27 cellular contexts compared by ENCODE assay signal in genomic region chr12:49033611-49034286, GRCh38. TPM values are rescaled to one million over a fixed set of nuclear protein-coding genes. Genes with fewer than 3 reads are reported as not detected.
A peak's percentile ranks its signal among the peaks of the same experiment; 100 is the strongest.
DNase-seq lines count a peak whose midpoint lies in the region; ATAC-seq and TF ChIP-seq lines count a peak whose summit lies in the region.
"Had no signal": no experiment of that assay in that cellular context is flagged by ENCODE, and none has a peak within 500 bp of the region (broad histone marks: within the 10 kb centered on the region; RNA-seq: fewer than 3 reads in every experiment).

No MANE protein-coding gene starts in this region.

- no peak overlapping the region for H3K27ac ChIP-seq in mammary epithelial cell (ENCODE audit: insufficient read depth, low read depth, low read length)
- peak overlapping the region in 57 of 59 donors; percentile 2 to 92 (median 70) for H3K27ac ChIP-seq in dorsolateral prefrontal cortex
- H3K27ac ChIP-seq in substantia nigra (ENCODE audit: low read depth, low read length, poor library complexity, severe bottlenecking): peak overlapping the region; percentile 51
- H3K27ac ChIP-seq in colonic mucosa: no peak overlapping the region
- H3K27ac ChIP-seq: foreskin keratinocyte, hepatocyte, thoracic aorta had no signal

- intact Hi-C loops in mammary epithelial cell (cut with micrococcal nuclease) (no loop called here), MCF 10A (cut with micrococcal nuclease) (no loop called here), dorsolateral prefrontal cortex (cut with DNase I) (no loop called here), natural killer cell (cut with micrococcal nuclease) (no loop called here), colonic mucosa (cut with DNase I) (no loop called here)

- H3K27me3 ChIP-seq in mammary epithelial cell (ENCODE audit: insufficient read depth, low read length) (no peaks in the 10 kb centered on the region), dorsolateral prefrontal cortex (no peaks in the 10 kb centered on the region), colonic mucosa (no peaks in the 10 kb centered on the region)
- H3K27me3 ChIP-seq: foreskin keratinocyte, hepatocyte, left lung had no signal

- 83% methylated on average over 11 of the region's 12 CpGs for WGBS in mammary epithelial cell (ENCODE audit: low coverage, missing lambda C conversion rate)

- dilution Hi-C loops in mammary epithelial cell (cut with HindIII; ENCODE audit: low sequenced_read_pairs): no loop called here

- H3K4me3 ChIP-seq in mammary epithelial cell (replicated peaks in 1 of 3; ENCODE audit: insufficient read depth in 1 of 3, low read depth in 2 of 3, low read length in 3 of 3) (no peak overlapping the region), dorsolateral prefrontal cortex (no peak overlapping the region), colonic mucosa (no peak overlapping the region)
- H3K4me3 ChIP-seq: hepatocyte, left lung, thoracic aorta had no signal

- peaks cover 7% of the 10 kb centered on the region for H3K79me2 ChIP-seq in mammary epithelial cell (ENCODE audit: insufficient read depth, low read length)
- H3K79me2 ChIP-seq: hepatocyte had no signal

- H3K9me3 ChIP-seq in mammary epithelial cell (replicated peaks; ENCODE audit: insufficient read depth, low read length) (no peaks in the 10 kb centered on the region), colonic mucosa (no peaks in the 10 kb centered on the region)
- H3K9me3 ChIP-seq: left lung, thoracic aorta had no signal

- BruUV-seq in mammary epithelial cell (replicated peaks; lab: Mats Ljungman, UMichigan) (TSS peak; percentile 4), MCF 10A (replicated peaks; lab: Mats Ljungman, UMichigan) (no TSS peak)

- H3K9ac ChIP-seq in mammary epithelial cell (ENCODE audit: insufficient read depth, low read length) (no peak overlapping the region), colonic mucosa (ENCODE audit: low read depth in 2 of 2, low read length in 2 of 2) (no peak overlapping the region)

- H3K4me3 Mint-ChIP-seq in MCF 10A (ENCODE audit: unreplicated experiment) (no peak overlapping the region), natural killer cell (no peak overlapping the region)
- H3K4me3 Mint-ChIP-seq in effector memory CD8-positive, alpha-beta T cell: no peak overlapping the region
- H3K4me3 Mint-ChIP-seq: activated CD4-positive, alpha-beta T cell treated with anti-CD3 and anti-CD28 coated beads, Interleukin-2, amount 10 ng/mL, durations not matched to agents 24 days and 14 days; activated T-cell treated with anti-CD3 and anti-CD28 coated beads, Interleukin-2, amount 50 U/mL, for 24 hours; CD4-positive, alpha-beta memory T cell; nephron; T-helper 2 cell treated with Interferon-gamma antibody and Interleukin-4, amounts not matched to agents 5 μg/mL and 100 μg/mL, for 36 hours had no signal

- no peaks in the 10 kb centered on the region for H3K4me1 ChIP-seq in mammary epithelial cell (ENCODE audit: insufficient read depth, low read length)
- H3K4me1 ChIP-seq in colonic mucosa: no peaks in the 10 kb centered on the region
- H3K4me1 ChIP-seq: foreskin keratinocyte, left lung had no signal

- H3K4me1 Mint-ChIP-seq in MCF 10A (ENCODE audit: insufficient read depth, unreplicated experiment) (no peaks in the 10 kb centered on the region), natural killer cell (peaks cover 0 to 5% of the 10 kb centered on the region in 2 donors)
- H3K4me1 Mint-ChIP-seq in effector memory CD8-positive, alpha-beta T cell (ENCODE audit: low read depth in 2 of 2): peaks cover 4 to 17% of the 10 kb centered on the region in 2 donors
- H3K4me1 Mint-ChIP-seq: activated CD4-positive, alpha-beta T cell treated with anti-CD3 and anti-CD28 coated beads, Interleukin-2, amount 10 ng/mL, durations not matched to agents 24 days and 14 days had no signal

- H3K36me3 ChIP-seq in mammary epithelial cell (ENCODE audit: insufficient read depth, low read length) (peaks cover 38% of the 10 kb centered on the region), colonic mucosa (peaks cover 11% of the 10 kb centered on the region)

- peaks cover 71% of the 10 kb centered on the region for H3K36me3 Mint-ChIP-seq in MCF 10A (ENCODE audit: insufficient read depth, unreplicated experiment)
- no peaks in the 10 kb centered on the region for H3K36me3 Mint-ChIP-seq in natural killer cell
- H3K36me3 Mint-ChIP-seq in effector memory CD8-positive, alpha-beta T cell (ENCODE audit: insufficient read depth): peaks cover 60% of the 10 kb centered on the region

- no peaks in the 10 kb centered on the region for H4K20me1 ChIP-seq in mammary epithelial cell (ENCODE audit: insufficient read depth, low read length)

- no peak for DNase-seq in mammary epithelial cell
- no peak for DNase-seq in MCF 10A (ENCODE audit: unreplicated experiment)
- DNase-seq in dorsolateral prefrontal cortex: peak in 5 of 10 donors; percentile 64 to 72 (median 69)
- DNase-seq in natural killer cell: no peak
- peak in 10 of 49 donors; percentile 10 to 66 (median 30) for DNase-seq in substantia nigra (lab: John Stamatoyannopoulos, UW)
- DNase-seq in colonic mucosa: no peak
- no peak for DNase-seq in SHP77 (lab: John Stamatoyannopoulos, UW)
- DNase-seq in effector memory CD8-positive, alpha-beta T cell: no peak
- DNase-seq: 8988T; activated CD4-positive, alpha-beta T cell treated with anti-CD3 and anti-CD28 coated beads, Interleukin-2, amount 10 ng/mL, durations not matched to agents 24 days and 14 days; activated naive CD4-positive, alpha-beta T cell; activated T-cell treated with anti-CD3 and anti-CD28 coated beads, Interleukin-2, amount 50 U/mL, for 24 hours; CD4-positive, alpha-beta memory T cell; foreskin keratinocyte; GOT3; Kasumi-1; left lung; MV-4-11; NCI-H446; NCI-H82; stimulated activated naive CD4-positive, alpha-beta T cell had no signal

- no peak overlapping the region for H2AFZ ChIP-seq in mammary epithelial cell (ENCODE audit: low read depth, low read length)
- H2AFZ ChIP-seq: hepatocyte had no signal

- TF ChIP-seq CTCF in mammary epithelial cell (conservative IDR thresholded peaks at IDR 0.05 in 1 of 2, IDR thresholded peaks at IDR 0.05 in 1 of 2; ENCODE audit: extremely low read depth in 1 of 2, insufficient read depth in 1 of 2, low read depth in 1 of 2, low read length in 2 of 2): no peak
- TF ChIP-seq CTCF in MCF 10A (IDR thresholded peaks at IDR 0.05; ENCODE audit: unreplicated experiment): no peak
- no peak for TF ChIP-seq CTCF in dorsolateral prefrontal cortex (IDR thresholded peaks at IDR 0.05 in 54 of 56, conservative IDR thresholded peaks at IDR 0.05 in 2 of 56; ENCODE audit: low read depth in 1 of 56, partially characterized antibody in 56 of 56)
- no peak for TF ChIP-seq CTCF in natural killer cell (IDR thresholded peaks at IDR 0.05)
- no peak for TF ChIP-seq CTCF in colonic mucosa (IDR thresholded peaks at IDR 0.05)

- no peak overlapping the region for H3K4me2 ChIP-seq in mammary epithelial cell (ENCODE audit: insufficient read depth, low read depth, low read length)
- H3K4me2 ChIP-seq: hepatocyte had no signal

- H3K27ac Mint-ChIP-seq in MCF 10A (ENCODE audit: low read depth, unreplicated experiment): no peak overlapping the region
- H3K27ac Mint-ChIP-seq in natural killer cell: peak overlapping the region; percentile 41 to 48
- peak overlapping the region in 1 of 2 donors; percentile 83 for H3K27ac Mint-ChIP-seq in effector memory CD8-positive, alpha-beta T cell
- H3K27ac Mint-ChIP-seq: activated CD4-positive, alpha-beta T cell treated with anti-CD3 and anti-CD28 coated beads, Interleukin-2, amount 10 ng/mL, durations not matched to agents 24 days and 14 days; activated T-cell treated with anti-CD3 and anti-CD28 coated beads, Interleukin-2, amount 50 U/mL, for 24 hours; nephron; progenitor cell of endocrine pancreas; T-helper 2 cell treated with Interferon-gamma antibody and Interleukin-4, amounts not matched to agents 5 μg/mL and 100 μg/mL, for 36 hours had no signal

- H3K27me3 Mint-ChIP-seq in MCF 10A (ENCODE audit: insufficient read depth, unreplicated experiment): no peaks in the 10 kb centered on the region
- no peaks in the 10 kb centered on the region for H3K27me3 Mint-ChIP-seq in natural killer cell (ENCODE audit: low read depth in 2 of 2)
- no peaks in the 10 kb centered on the region for H3K27me3 Mint-ChIP-seq in effector memory CD8-positive, alpha-beta T cell
- H3K27me3 Mint-ChIP-seq: activated CD4-positive, alpha-beta T cell treated with anti-CD3 and anti-CD28 coated beads, Interleukin-2, amount 10 ng/mL, durations not matched to agents 24 days and 14 days; activated T-cell treated with anti-CD3 and anti-CD28 coated beads, Interleukin-2, amount 50 U/mL, for 24 hours; CD4-positive, alpha-beta memory T cell; progenitor cell of endocrine pancreas had no signal

- POLR2A ChIA-PET in MCF 10A (lab: Yijun Ruan, JAX): interaction anchor here (0.6 to 1.4 kb wide), 3 partner anchors 12 to 14 kb away, joined by 3 to 6 read pairs (median 3); no protein-coding TSS in a partner anchor

- CTCF ChIA-PET in mammary epithelial cell (lab: Charles Lee; ENCODE audit: low non-redundant PET) (no interaction called here), MCF 10A (lab: Yijun Ruan, JAX) (interaction anchor here (1.6 kb wide), 1 partner anchor 11 kb away, joined by 5 read pairs; no protein-coding TSS in a partner anchor)

- in situ Hi-C loops in mammary epithelial cell (cut with MboI; ENCODE audit: low sequenced_read_pairs in 2 of 2): no loop called here

- no peak for ATAC-seq in natural killer cell
- ATAC-seq in effector memory CD8-positive, alpha-beta T cell (replicated peaks): no peak
- ATAC-seq: esophagus mucosa, foreskin keratinocyte, left lung had no signal

- H3K9me3 Mint-ChIP-seq in MCF 10A (ENCODE audit: unreplicated experiment) (no peaks in the 10 kb centered on the region), natural killer cell (no peaks in the 10 kb centered on the region)
- no peaks in the 10 kb centered on the region for H3K9me3 Mint-ChIP-seq in effector memory CD8-positive, alpha-beta T cell
- H3K9me3 Mint-ChIP-seq: activated CD4-positive, alpha-beta T cell treated with anti-CD3 and anti-CD28 coated beads, Interleukin-2, amount 10 ng/mL, durations not matched to agents 24 days and 14 days; activated T-cell treated with anti-CD3 and anti-CD28 coated beads, Interleukin-2, amount 50 U/mL, for 24 hours; CD4-positive, alpha-beta memory T cell; nephron; T-helper 2 cell treated with Interferon-gamma antibody and Interleukin-4, amounts not matched to agents 5 μg/mL and 100 μg/mL, for 36 hours had no signal

RNA-seq across cellular contexts. Expression of gene PRKAG1, which starts 15.2 kb away (rescaled TPM):
- total RNA-seq in mammary epithelial cell (10 to 100 TPM; 56.7 to 84.8 TPM), MCF 10A (2022) (80.3 and 84.6 TPM in 2 replicates), dorsolateral prefrontal cortex (10 to 100 TPM; 26.4 to 67.1 (median 46.4) TPM), natural killer cell (100 to 1,000 TPM in 1 of 3 donors, 10 to 100 TPM in 2; 76.4 to 100 (median 81.1) TPM), colonic mucosa (10 to 100 TPM; 49.5 to 54.8 TPM)
- polyA plus RNA-seq in mammary epithelial cell: 89.0 TPM
- polyA minus RNA-seq in mammary epithelial cell: 73.9 TPM

RNA-seq across cellular contexts. Expression of gene KMT2D, which starts 26.8 kb away (rescaled TPM):
- total RNA-seq in mammary epithelial cell: 10 to 100 TPM; 30.7 to 78.0 TPM
- 8.0 TPM for polyA plus RNA-seq in mammary epithelial cell
- 90.4 TPM for polyA minus RNA-seq in mammary epithelial cell
- 76.9 and 92.5 TPM in 2 replicates for total RNA-seq in MCF 10A (2022)
- total RNA-seq in dorsolateral prefrontal cortex: 100 to 1,000 TPM in 86 of 120 experiments, 10 to 100 TPM in 34; 76.9 to 147 (median 107) TPM
- 100 to 1,000 TPM; 164 to 186 (median 182) TPM for total RNA-seq in natural killer cell
- 10 to 100 TPM; 50.2 to 87.5 TPM for total RNA-seq in colonic mucosa

RNA-seq across cellular contexts. Expression of gene DDN, which starts 34.6 kb away (rescaled TPM):
- total RNA-seq in mammary epithelial cell: under 1 TPM; 0.33 to 0.52 TPM
- polyA plus RNA-seq in mammary epithelial cell: 0.09 TPM
- polyA minus RNA-seq in mammary epithelial cell: not detected
- 0.28 and 0.47 TPM in 2 replicates for total RNA-seq in MCF 10A (2022)
- 100 to 1,000 TPM in 112 of 120 experiments, 10 to 100 TPM in 8; 34.2 to 277 (median 160) TPM for total RNA-seq in dorsolateral prefrontal cortex
- 1 to 10 TPM; 1.1 to 3.4 (median 1.4) TPM for total RNA-seq in natural killer cell
- total RNA-seq in colonic mucosa: under 1 TPM; 0.17 to 0.21 TPM
- total RNA-seq: CD4-positive, alpha-beta memory T cell had no signal
- polyA plus RNA-seq: CD4-positive, alpha-beta memory T cell; hepatocyte had no signal

RNA-seq across cellular contexts. Expression of gene RHEBL1, which starts 36.0 kb away (rescaled TPM):
- total RNA-seq in mammary epithelial cell (1 to 10 TPM; 1.0 to 2.3 TPM), MCF 10A (2022) (0.35 and 0.93 TPM in 2 replicates), dorsolateral prefrontal cortex (10 to 100 TPM in 3 of 120 experiments, 1 to 10 TPM in 116, under 1 TPM in 1; 0.55 to 10.5 (median 5.5) TPM), natural killer cell (10 to 100 TPM in 2 of 3 donors, 1 to 10 TPM in 1; 6.3 to 11.6 (median 11.1) TPM), colonic mucosa (under 1 TPM; 0.27 to 0.32 TPM)
- polyA plus RNA-seq in mammary epithelial cell: 1.9 TPM
- not detected for polyA minus RNA-seq in mammary epithelial cell
- polyA plus RNA-seq: hepatocyte had no signal

RNA-seq across cellular contexts. Expression of gene WNT1, which starts 55.6 kb away (rescaled TPM):
- total RNA-seq in mammary epithelial cell (not detected), MCF 10A (2022) (not detected in 2 replicates), dorsolateral prefrontal cortex (under 1 TPM in 6 of 120 experiments, not detected in 114; 0.43 to 0.67 (median 0.55) TPM), natural killer cell (1 to 10 TPM; 1.1 to 2.0 (median 1.7) TPM), colonic mucosa (not detected)
- not detected for polyA plus RNA-seq in mammary epithelial cell
- not detected for polyA minus RNA-seq in mammary epithelial cell
- total RNA-seq: activated CD4-positive, alpha-beta T cell treated with anti-CD3 and anti-CD28 coated beads, Interleukin-2, amount 10 ng/mL, durations not matched to agents 24 days and 14 days; esophagus mucosa; foreskin keratinocyte; hepatocyte; left lung; progenitor cell of endocrine pancreas had no signal
- polyA plus RNA-seq: foreskin keratinocyte, hepatocyte had no signal

Comparison
In these comparisons a context has a peak if more than half of its experiments do, and no peak if none do; other contexts are left out.
1. H3K27ac ChIP-seq: peak in dorsolateral prefrontal cortex (57 of 59) and substantia nigra (single experiment); none in mammary epithelial cell (single experiment) and colonic mucosa (single experiment).
2. RNA of gene DDN, which starts 34.6 kb away (total RNA-seq): 34.2 to 277 TPM in dorsolateral prefrontal cortex; 1.1 to 3.4 TPM in natural killer cell, 0.33 to 0.52 TPM in mammary epithelial cell, 0.28 to 0.47 TPM in MCF 10A and 0.17 to 0.21 TPM in colonic mucosa; every median in the first group is over 4 times any median in the second.